Comparison of ENCODE assay signal across 31 cellular contexts in the genomic region with DNA sequence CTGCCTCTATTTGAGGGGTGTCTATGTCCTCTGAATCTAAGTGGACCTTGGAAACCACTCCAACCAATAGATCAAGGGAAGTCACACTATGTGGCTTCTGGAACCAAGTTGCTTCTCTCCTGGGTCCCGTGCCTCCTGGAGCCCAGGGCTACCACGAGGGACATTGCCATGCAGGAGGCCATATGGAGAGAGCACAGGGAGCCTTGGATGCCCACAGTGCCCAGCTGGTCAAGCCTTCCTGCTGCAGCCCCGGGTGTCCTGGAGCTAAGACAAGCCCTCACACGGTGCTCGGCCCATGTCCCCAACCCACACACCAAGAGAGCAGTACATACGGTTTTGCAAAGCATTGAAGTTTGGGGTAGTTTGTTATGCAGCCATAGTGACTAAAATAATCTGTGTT.
DNase-seq lines count a peak whose midpoint lies in the region; ATAC-seq and TF ChIP-seq lines count a peak whose summit lies in the region.
"Had no signal": no experiment of that assay in that cellular context is flagged by ENCODE, and none has a peak within 500 bp of the region (broad histone marks: within the 10 kb centered on the region; RNA-seq: fewer than 3 reads in every experiment).

No MANE protein-coding gene starts in this region.

- no peak overlapping the region for H2AFZ ChIP-seq in PC-3 (ENCODE audit: low read length)
- H2AFZ ChIP-seq: GM23338, PC-9 had no signal

- H3K4me1 ChIP-seq in HEK293 (ENCODE audit: control insufficient read depth, insufficient read depth, low read length) (no peaks in the 10 kb centered on the region), PC-3 (ENCODE audit: insufficient read depth, low read length) (no peaks in the 10 kb centered on the region)
- H3K4me1 ChIP-seq: A549 had no signal

- H3K79me2 ChIP-seq in PC-3 (ENCODE audit: low read length): no peaks in the 10 kb centered on the region

- TF ChIP-seq CTCF in HEK293 (tag by site-specific recombination; IDR thresholded peaks at IDR 0.05): no peak
- TF ChIP-seq CTCF in osteocyte (IDR thresholded peaks at IDR 0.05): no peak
- TF ChIP-seq CTCF in PC-3 (conservative IDR thresholded peaks at IDR 0.05; ENCODE audit: low read depth, low read length): no peak
- TF ChIP-seq CTCF in activated CD8-positive, alpha-beta T cell treated with anti-CD3 and anti-CD28 coated beads for 36 hours (IDR thresholded peaks at IDR 0.05): no peak

- H3K27me3 ChIP-seq in H7 (ENCODE audit: control insufficient read depth, insufficient read depth, low read length): no peaks in the 10 kb centered on the region
- H3K27me3 ChIP-seq in PC-3 (ENCODE audit: low read length): peaks cover 84% of the 10 kb centered on the region
- H3K27me3 ChIP-seq: BLaER1 treated with 17β-estradiol and CSF1 and Interleukin-3, amounts not matched to agents 10 nM and 100 nM had no signal

- BruUV-seq in PC-3 (replicated peaks; lab: Mats Ljungman, UMichigan): no TSS peak

- H3K4me2 ChIP-seq in PC-3 (ENCODE audit: low read length): no peak overlapping the region
- H3K4me2 ChIP-seq: A549, GM23338, KMS-11, PC-9 had no signal

- H3F3A ChIP-seq in PC-3 (ENCODE audit: low read length, unreplicated experiment): no peaks in the 10 kb centered on the region

- no peak overlapping the region for H3K9ac ChIP-seq in PC-3 (ENCODE audit: low read length)
- H3K9ac ChIP-seq: BLaER1 treated with 17β-estradiol and CSF1 and Interleukin-3, amounts not matched to agents 10 nM and 100 nM; KMS-11 had no signal

- no peaks in the 10 kb centered on the region for H3K9me3 Mint-ChIP-seq in osteocyte (ENCODE audit: unreplicated experiment)
- no peaks in the 10 kb centered on the region for H3K9me3 Mint-ChIP-seq in activated CD8-positive, alpha-beta T cell treated with anti-CD3 and anti-CD28 coated beads for 36 hours
- H3K9me3 Mint-ChIP-seq: CD4-positive, alpha-beta T cell; GM23338 had no signal

- no peaks in the 10 kb centered on the region for H3K36me3 ChIP-seq in H7 (replicated peaks; ENCODE audit: control insufficient read depth, insufficient read depth, low read length)
- no peaks in the 10 kb centered on the region for H3K36me3 ChIP-seq in HEK293 (ENCODE audit: control insufficient read depth in 2 of 2, insufficient read depth in 1 of 2, low read length in 2 of 2)
- H3K36me3 ChIP-seq in PC-3 (ENCODE audit: low read depth, low read length): no peaks in the 10 kb centered on the region
- H3K36me3 ChIP-seq: BLaER1 treated with 17β-estradiol and CSF1 and Interleukin-3, amounts not matched to agents 10 nM and 100 nM had no signal

- H3K27me3 Mint-ChIP-seq in osteocyte (ENCODE audit: unreplicated experiment): peaks cover 12% of the 10 kb centered on the region
- no peaks in the 10 kb centered on the region for H3K27me3 Mint-ChIP-seq in activated CD8-positive, alpha-beta T cell treated with anti-CD3 and anti-CD28 coated beads for 36 hours

- H3K9me3 ChIP-seq in HEK293 (ENCODE audit: control insufficient read depth, insufficient read depth, low read depth, low read length) (no peaks in the 10 kb centered on the region), PC-3 (ENCODE audit: low read length) (no peaks in the 10 kb centered on the region)
- H3K9me3 ChIP-seq: A549 had no signal

- no peak overlapping the region for H3K27ac Mint-ChIP-seq in osteocyte (ENCODE audit: unreplicated experiment)
- H3K27ac Mint-ChIP-seq in activated CD8-positive, alpha-beta T cell treated with anti-CD3 and anti-CD28 coated beads for 36 hours: no peak overlapping the region
- H3K27ac Mint-ChIP-seq: CD4-positive, alpha-beta T cell; GM23338 had no signal

- H3K9me2 ChIP-seq in PC-3 (replicated peaks; ENCODE audit: low read length): no peaks in the 10 kb centered on the region

- H3K27ac ChIP-seq in HEK293 (ENCODE audit: extremely low read depth, low read depth, low read length) (no peak overlapping the region), PC-3 (ENCODE audit: low read length) (no peak overlapping the region)
- H3K27ac ChIP-seq: A549; BLaER1 treated with 17β-estradiol and CSF1 and Interleukin-3, amounts not matched to agents 10 nM and 100 nM; HL-60; KMS-11; PC-9; RWPE1 had no signal

- POLR2A ChIA-PET in HEK293 (lab: Yijun Ruan, JAX) (no interaction called here), PC-3 (lab: Charles Lee; ENCODE audit: unreplicated experiment) (no interaction called here)
- POLR2A ChIA-PET in activated CD8-positive, alpha-beta T cell treated with anti-CD3 and anti-CD28 coated beads for 36 hours (lab: Charles Lee): no interaction called here

- CTCF ChIA-PET in HEK293 (lab: Yijun Ruan, JAX) (no interaction called here), PC-3 (lab: Charles Lee) (no interaction called here)
- CTCF ChIA-PET in activated CD8-positive, alpha-beta T cell treated with anti-CD3 and anti-CD28 coated beads for 36 hours (lab: Charles Lee): no interaction called here

- no peaks in the 10 kb centered on the region for H3K36me3 Mint-ChIP-seq in osteocyte (ENCODE audit: unreplicated experiment)
- H3K36me3 Mint-ChIP-seq in activated CD8-positive, alpha-beta T cell treated with anti-CD3 and anti-CD28 coated beads for 36 hours (ENCODE audit: low read depth): no peaks in the 10 kb centered on the region
- H3K36me3 Mint-ChIP-seq: IgD-negative memory B cell had no signal

- no peak overlapping the region for H3K4me3 Mint-ChIP-seq in osteocyte (ENCODE audit: unreplicated experiment)
- H3K4me3 Mint-ChIP-seq in activated CD8-positive, alpha-beta T cell treated with anti-CD3 and anti-CD28 coated beads for 36 hours: no peak overlapping the region
- H3K4me3 Mint-ChIP-seq: CD4-positive, alpha-beta T cell; GM23338; IgD-negative memory B cell had no signal

- intact Hi-C loops in PC-3 (cut with micrococcal nuclease): no loop called here
- intact Hi-C loops in activated CD8-positive, alpha-beta T cell treated with anti-CD3 and anti-CD28 coated beads for 36 hours (cut with micrococcal nuclease): no loop called here

- H3K4me1 Mint-ChIP-seq in osteocyte (ENCODE audit: unreplicated experiment): no peaks in the 10 kb centered on the region
- no peaks in the 10 kb centered on the region for H3K4me1 Mint-ChIP-seq in activated CD8-positive, alpha-beta T cell treated with anti-CD3 and anti-CD28 coated beads for 36 hours (ENCODE audit: low read depth)
- H3K4me1 Mint-ChIP-seq: GM23338 had no signal

- ATAC-seq in PC-3: no peak
- no peak for ATAC-seq in activated CD8-positive, alpha-beta T cell treated with anti-CD3 and anti-CD28 coated beads for 36 hours
- ATAC-seq: A549, GM12878, GM23338 had no signal

- H3K4me3 ChIP-seq in H7 (ENCODE audit: insufficient read depth, low read depth, low read length) (no peak overlapping the region), HEK293 (ENCODE audit: low read depth, low read length) (no peak overlapping the region), PC-3 (ENCODE audit: low read length) (no peak overlapping the region)
- H3K4me3 ChIP-seq: A549; BLaER1 treated with 17β-estradiol and CSF1 and Interleukin-3, amounts not matched to agents 10 nM and 100 nM; GM12878; GM23338; PC-9 had no signal

- no peaks in the 10 kb centered on the region for H4K20me1 ChIP-seq in PC-3 (ENCODE audit: low read length)
- H4K20me1 ChIP-seq: BLaER1 treated with 17β-estradiol and CSF1 and Interleukin-3, amounts not matched to agents 10 nM and 100 nM had no signal

- DNase-seq in H7 (peak; percentile 5), islet precursor cell (peak; percentile 31), osteocyte (ENCODE audit: extremely low spot score, unreplicated experiment) (peak; percentile 74), RPMI8226 (no peak), SHP77 (lab: John Stamatoyannopoulos, UW) (no peak), PC-3 (no peak)
- no peak for DNase-seq in activated CD8-positive, alpha-beta T cell treated with anti-CD3 and anti-CD28 coated beads for 36 hours
- DNase-seq: AML-193; COR-L47; EL; GDM1; HCEC 1CT; NCI-H1048; NCI-H1417; NCI-H1694; NCI-H2029 treated with DMSO at 0.1 percent for 48 hours; NCI-H526; NCI-H82; NK-92 treated with Interleukin-12 subunit alpha and Interleukin-12 subunit beta, amount 100 ng/mL, for 24 hours; PC-9; SHP77 treated with DMSO at 0.1 percent for 48 hours had no signal

TF ChIP-seq in HEK293, 187 proteins besides CTCF, POLR2A, EP300 and RAD21:
- TF ChIP-seq ZIC2 (tag by site-specific recombination; IDR thresholded peaks at IDR 0.05) (peak; percentile 75), ZNF114 (tag by site-specific recombination; IDR thresholded peaks at IDR 0.05) (no peak)

Comparison
In these comparisons a context has a peak if more than half of its experiments do, and no peak if none do; other contexts are left out.
1. DNase-seq: peak in H7 (single experiment), islet precursor cell (single experiment) and osteocyte (single experiment); none in RPMI8226 (single experiment), SHP77 (0 of 2), PC-3 (single experiment) and activated CD8-positive, alpha-beta T cell treated with anti-CD3 and anti-CD28 coated beads for 36 hours (single experiment).